ENCODE assay signal across 24 cellular contexts in genomic region chr13:36829753-36830152, GRCh38.
"Had no signal": no experiment of that assay in that cellular context is flagged by ENCODE, and none has a peak within 500 bp of the region (broad histone marks: within the 10 kb centered on the region; RNA-seq: fewer than 3 reads in every experiment).

No MANE protein-coding gene starts in this region.

- ATAC-seq: gastroesophageal sphincter; left cardiac atrium; left ventricle myocardium superior; natural killer cell treated with Interleukin-12 subunit alpha and Interleukin-12 subunit beta and Interleukin-15 and Interleukin-18, amount 100 ng/mL, for 72 hours; right cardiac atrium had no signal

- H3K4me3 ChIP-seq: esophagus squamous epithelium, gastroesophageal sphincter, lung, neural progenitor cell, ovary, stomach, thoracic aorta, transverse colon had no signal

- H3K4me1 ChIP-seq: esophagus squamous epithelium, gastroesophageal sphincter, neural progenitor cell, transverse colon had no signal

- H3K9me3 ChIP-seq: esophagus squamous epithelium, gastroesophageal sphincter, ovary, stomach, thoracic aorta, transverse colon had no signal

- H3K27me3 ChIP-seq: esophagus squamous epithelium, gastroesophageal sphincter, neural progenitor cell, ovary, stomach, transverse colon had no signal

- DNase-seq: effector memory CD4-positive, alpha-beta T cell; esophagus squamous epithelium; foreskin fibroblast; glutamatergic neuron; kidney; left cardiac atrium; left ventricle myocardium superior; mesenchymal stem cell; midbrain; nucleus accumbens; ovary; right cardiac atrium; small intestine; stimulated activated CD4-positive, alpha-beta T cell treated with anti-CD3 and anti-CD28 coated beads, Interleukin-12 subunit alpha, Interleukin-12 subunit beta, amount 100 ng/mL, for 4 hours; stimulated activated naive CD4-positive, alpha-beta T cell; stomach; substantia nigra; transverse colon had no signal

- H3K27ac ChIP-seq: epithelial cell of prostate, esophagus squamous epithelium, gastroesophageal sphincter, neural progenitor cell, ovary, stomach, thoracic aorta, transverse colon had no signal

- H3K36me3 ChIP-seq: neural progenitor cell, ovary, thoracic aorta had no signal
